23 cellular contexts compared by ENCODE assay signal in genomic region chr11:32643526-32643925, GRCh38. TPM values are rescaled to one million over a fixed set of nuclear protein-coding genes. Genes with fewer than 3 reads are reported as not detected.
DNase-seq lines count a peak whose midpoint lies in the region; ATAC-seq, FAIRE-seq and TF ChIP-seq lines count a peak whose summit lies in the region.
"Had no signal": no experiment of that assay in that cellular context is flagged by ENCODE, and none has a peak within 500 bp of the region (broad histone marks: within the 10 kb centered on the region; RNA-seq: fewer than 3 reads in every experiment).

No MANE protein-coding gene starts in this region.

- no peaks in the 10 kb centered on the region for H3K9me2 ChIP-seq in PC-3 (replicated peaks; ENCODE audit: low read length)

- H3K36me3 ChIP-seq in PC-3 (ENCODE audit: low read depth, low read length) (no peaks in the 10 kb centered on the region), keratinocyte (ENCODE audit: control insufficient read depth in 2 of 2, extremely low read depth in 1 of 2, insufficient read depth in 2 of 2, low read length in 2 of 2) (no peaks in the 10 kb centered on the region), gastrocnemius medialis (no peaks in the 10 kb centered on the region)
- H3K36me3 ChIP-seq: colonic mucosa, left ventricle myocardium inferior, neural progenitor cell had no signal

- H3K4me3 ChIP-seq in PC-3 (ENCODE audit: low read length) (no peak overlapping the region), choroid plexus epithelial cell (ENCODE audit: low read depth, low read length) (no peak overlapping the region), keratinocyte (ENCODE audit: control insufficient read depth in 2 of 3, extremely low read depth in 1 of 3, insufficient read depth in 2 of 3, low read depth in 1 of 3, low read length in 3 of 3) (no peak overlapping the region), gastrocnemius medialis (no peak overlapping the region)
- H3K4me3 ChIP-seq: colonic mucosa, left ventricle myocardium inferior, mucosa of descending colon, neural progenitor cell, psoas muscle had no signal

- no peaks in the 10 kb centered on the region for H3F3A ChIP-seq in PC-3 (ENCODE audit: low read length, unreplicated experiment)

- in situ Hi-C loops in gastrocnemius medialis (cut with MboI; ENCODE audit: low sequenced_read_pairs in 4 of 4): no loop called here

- H3K9ac ChIP-seq in PC-3 (ENCODE audit: low read length) (no peak overlapping the region), keratinocyte (ENCODE audit: control insufficient read depth, extremely low read depth, insufficient read depth, low read length) (no peak overlapping the region)
- H3K9ac ChIP-seq: neural progenitor cell had no signal

- DNase-seq in PC-3 (peak; percentile 79), choroid plexus epithelial cell (ENCODE audit: low read depth) (peak; percentile 17), keratinocyte (ENCODE audit: low read depth, low spot score) (no peak), NCI-H446 treated with DMSO at 0.1 percent for 48 hours (lab: John Stamatoyannopoulos, UW) (no peak), gastrocnemius medialis (no peak)
- DNase-seq in activated CD4-positive, alpha-beta T cell treated with anti-CD3 and anti-CD28 coated beads, Interleukin-2, amount 50 U/mL, for 1 hour: no peak
- DNase-seq: activated naive CD4-positive, alpha-beta T cell treated with anti-CD3 and anti-CD28 coated beads, Interleukin-2, amount 50 U/mL, for 16 hours; activated T-cell treated with anti-CD3 and anti-CD28 coated beads for 4 hours; colonic mucosa; glutamatergic neuron; left ventricle myocardium inferior; mucosa of descending colon; NCI-H1048; NCI-H2029; psoas muscle; SHP77 treated with DMSO at 0.1 percent for 48 hours; stimulated activated CD4-positive, alpha-beta T cell treated with anti-CD3 and anti-CD28 coated beads, Interleukin-4, amount 100 ng/mL, for 4 hours had no signal

- dilution Hi-C loops in keratinocyte (cut with MboI; ENCODE audit: extremely low pct_ligation_motif_present, low sequenced_read_pairs): no loop called here

- H3K4me2 ChIP-seq in PC-3 (ENCODE audit: low read length) (peak overlapping the region; percentile 26; the same call in 1 of the 2 replicates), keratinocyte (ENCODE audit: control insufficient read depth, extremely low read depth, insufficient read depth, low read depth, low read length) (no peak overlapping the region)
- H3K4me2 ChIP-seq: neural progenitor cell had no signal

- H3K27ac ChIP-seq in PC-3 (ENCODE audit: low read length): peak overlapping the region; percentile 20; the same call in 1 of the 2 replicates
- no peak overlapping the region for H3K27ac ChIP-seq in keratinocyte (ENCODE audit: control insufficient read depth, insufficient read depth, low read length)
- no peak overlapping the region for H3K27ac ChIP-seq in gastrocnemius medialis
- H3K27ac ChIP-seq: colonic mucosa, HL-60, left ventricle myocardium inferior, neural progenitor cell, psoas muscle, VCaP had no signal

- POLR2A ChIA-PET in PC-3 (lab: Charles Lee; ENCODE audit: unreplicated experiment): no interaction called here

- H3K79me2 ChIP-seq in PC-3 (ENCODE audit: low read length) (no peaks in the 10 kb centered on the region), keratinocyte (ENCODE audit: control insufficient read depth, insufficient read depth, low read length) (no peaks in the 10 kb centered on the region)

- no peaks in the 10 kb centered on the region for H3K9me1 ChIP-seq in keratinocyte (ENCODE audit: control insufficient read depth, extremely low read depth, insufficient read depth, low read length)

- CTCF ChIA-PET in PC-3 (lab: Charles Lee): no interaction called here

- no peak for TF ChIP-seq CTCF in PC-3 (conservative IDR thresholded peaks at IDR 0.05; ENCODE audit: low read depth, low read length)
- TF ChIP-seq CTCF in choroid plexus epithelial cell (conservative IDR thresholded peaks at IDR 0.05; ENCODE audit: low read depth, low read length): no peak
- no peak for TF ChIP-seq CTCF in keratinocyte (optimal IDR thresholded peaks at IDR 0.05 in 1 of 3, IDR thresholded peaks at IDR 0.05 in 1 of 3, conservative IDR thresholded peaks at IDR 0.05 in 1 of 3; ENCODE audit: extremely low read depth in 1 of 3, insufficient read depth in 2 of 3, low read length in 3 of 3)
- TF ChIP-seq CTCF in gastrocnemius medialis (IDR thresholded peaks at IDR 0.05 in 4 of 5, conservative IDR thresholded peaks at IDR 0.05 in 1 of 5): no peak

- H2AFZ ChIP-seq in PC-3 (ENCODE audit: low read length) (no peak overlapping the region), keratinocyte (ENCODE audit: control insufficient read depth, low read length) (peak overlapping the region; percentile 8)
- H2AFZ ChIP-seq: neural progenitor cell had no signal

- H3K9me3 ChIP-seq in PC-3 (ENCODE audit: low read length) (no peaks in the 10 kb centered on the region), keratinocyte (ENCODE audit: control insufficient read depth, low read depth, low read length) (no peaks in the 10 kb centered on the region), gastrocnemius medialis (no peaks in the 10 kb centered on the region)
- H3K9me3 ChIP-seq: colonic mucosa, left ventricle myocardium inferior, mucosa of descending colon, psoas muscle had no signal

- no peaks in the 10 kb centered on the region for H4K20me1 ChIP-seq in PC-3 (ENCODE audit: low read length)
- H4K20me1 ChIP-seq in keratinocyte (ENCODE audit: control insufficient read depth, extremely low read depth, insufficient read depth, low read length): no peaks in the 10 kb centered on the region

- ATAC-seq in PC-3 (peak; percentile 100), GM21381 (IDR thresholded peaks at IDR 0.05; ENCODE audit: unreplicated experiment) (no peak), gastrocnemius medialis (no peak)
- ATAC-seq: mucosa of descending colon, psoas muscle had no signal

- no peak for TF ChIP-seq POLR2A in gastrocnemius medialis (IDR thresholded peaks at IDR 0.05)

- intact Hi-C loops in PC-3 (cut with micrococcal nuclease): no loop called here
- intact Hi-C loops in gastrocnemius medialis (cut with DNase I; ENCODE audit: low total_unique reads): no loop called here

- no peaks in the 10 kb centered on the region for H3K27me3 ChIP-seq in PC-3 (ENCODE audit: low read length)
- no peaks in the 10 kb centered on the region for H3K27me3 ChIP-seq in keratinocyte (ENCODE audit: control insufficient read depth, extremely low read depth, insufficient read depth, low read length)
- no peaks in the 10 kb centered on the region for H3K27me3 ChIP-seq in gastrocnemius medialis
- H3K27me3 ChIP-seq: colonic mucosa, neural progenitor cell had no signal

- no TSS peak for BruUV-seq in PC-3 (replicated peaks; lab: Mats Ljungman, UMichigan)

- H3K4me1 ChIP-seq in PC-3 (ENCODE audit: insufficient read depth, low read length) (peaks cover 8% of the 10 kb centered on the region), keratinocyte (ENCODE audit: control insufficient read depth, extremely low read depth, insufficient read depth, low read length) (no peaks in the 10 kb centered on the region), gastrocnemius medialis (no peaks in the 10 kb centered on the region)
- H3K4me1 ChIP-seq: colonic mucosa, left ventricle myocardium inferior, neural progenitor cell, psoas muscle had no signal

- FAIRE-seq in G401.6 (lab: Jason Lieb, UNC) (peak; percentile 31), keratinocyte (lab: Jason Lieb, UNC) (no peak)
- FAIRE-seq: GM12892 had no signal

RNA-seq across cellular contexts. Expression of gene EIF3M, which starts 59.9 kb away (rescaled TPM):
- total RNA-seq in PC-3 (2014; rRNA removed): 326 and 369 TPM in 2 replicates
- 297 to 593 TPM (median 531 TPM) in 3 replicates for polyA plus RNA-seq in keratinocyte
- polyA plus RNA-seq in keratinocyte (2011; ENCODE audit: low read depth): 373 TPM
- polyA plus RNA-seq in keratinocyte (2011; cell fraction: cytosol; rRNA removed): 552 and 803 TPM in 2 replicates
- 387 and 539 TPM in 2 replicates for polyA plus RNA-seq in keratinocyte (2011; cell fraction: nucleus; rRNA removed)
- 340 and 406 TPM in 2 replicates for polyA plus RNA-seq in keratinocyte (2012; ENCODE audit: low replicate concordance)
- 49.1 to 287 TPM (median 157 TPM) in 3 replicates for polyA minus RNA-seq in keratinocyte
- 159 TPM for polyA minus RNA-seq in keratinocyte (2011; cell fraction: cytosol; rRNA and poly(A)+ RNA removed)
- 72.1 and 110 TPM in 2 replicates for polyA minus RNA-seq in keratinocyte (2011; cell fraction: nucleus; rRNA and poly(A)+ RNA removed)
- total RNA-seq in gastrocnemius medialis: 100 to 1,000 TPM; 335 to 393 (median 355) TPM

Comparison
In these comparisons a context has a peak if more than half of its experiments do, and no peak if none do; other contexts are left out.
1. DNase-seq: peak in PC-3 (single experiment) and choroid plexus epithelial cell (single experiment); none in keratinocyte (single experiment), activated CD4-positive, alpha-beta T cell treated with anti-CD3 and anti-CD28 coated beads, Interleukin-2, amount 50 U/mL, for 1 hour (single experiment), NCI-H446 treated with DMSO at 0.1 percent for 48 hours (single experiment) and gastrocnemius medialis (0 of 2).